In the genomic region with DNA sequence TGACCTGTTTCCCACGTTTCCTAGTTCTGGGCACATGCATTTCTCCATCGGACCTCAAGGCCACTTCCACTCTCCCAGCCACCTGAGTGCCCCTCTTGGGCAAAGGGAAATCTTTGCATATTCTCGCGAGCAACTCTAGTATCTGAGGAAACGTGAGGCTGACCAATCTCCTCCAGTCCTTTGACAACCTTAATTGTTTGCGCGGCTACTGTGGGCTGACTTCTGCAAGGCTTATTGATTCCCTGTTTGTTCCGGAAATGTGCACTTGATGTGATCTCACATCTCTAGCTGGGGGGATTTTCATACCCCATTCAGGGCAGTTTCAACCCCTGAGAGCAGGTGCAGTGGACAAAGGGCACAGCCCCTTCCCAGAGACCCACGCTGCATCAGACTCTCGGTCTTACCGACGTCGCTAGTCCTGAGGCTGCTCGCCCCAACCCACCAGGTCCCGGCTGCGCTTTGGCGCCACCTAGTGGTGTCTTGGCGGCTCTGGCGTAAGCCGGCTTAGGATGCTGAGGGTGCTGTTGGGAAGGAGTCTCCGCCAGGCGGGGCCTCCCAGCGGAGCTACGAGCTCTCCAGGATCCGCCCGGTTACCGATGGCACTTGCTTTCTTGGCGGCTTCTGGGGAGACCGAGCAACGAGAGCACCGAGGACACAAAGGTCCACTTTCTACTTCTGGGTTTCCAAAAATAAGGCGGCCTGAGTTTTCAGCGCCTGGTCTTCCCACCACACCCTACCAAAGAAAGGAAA, we compare ENCODE assay signal across 8 cellular contexts. TPM values are rescaled to one million over a fixed set of nuclear protein-coding genes. Genes with fewer than 3 reads are reported as not detected.
DNase-seq lines count a peak whose midpoint lies in the region; ATAC-seq, FAIRE-seq and TF ChIP-seq lines count a peak whose summit lies in the region.

No MANE protein-coding gene starts in this region.

- peak overlapping the region; percentile 50 for H3K9ac ChIP-seq in NT2/D1 (ENCODE audit: insufficient read length, low read depth)

- peaks cover 22% of the 10 kb centered on the region for H3K27me3 ChIP-seq in NT2/D1 (ENCODE audit: insufficient read depth, insufficient read length)

- intact Hi-C loops in mucosa of descending colon (cut with DNase I, micrococcal nuclease): loop anchor here (5.0 kb wide), 1 partner anchor 90 kb away; no protein-coding TSS in a partner anchor

- FAIRE-seq in D721Med (lab: Jason Lieb, UNC): no peak
- peak; percentile 99 for FAIRE-seq in HTR-8/SVneo (lab: Jason Lieb, UNC)

- TF ChIP-seq CTCF in D721Med (IDR thresholded peaks at IDR 0.05; ENCODE audit: insufficient read depth, missing control alignments) (peak; percentile 98), mucosa of descending colon (IDR thresholded peaks at IDR 0.05) (peak; percentile 99)

- H3K4me1 ChIP-seq in NT2/D1 (ENCODE audit: insufficient read depth, insufficient read length): no peaks in the 10 kb centered on the region
- peaks cover 8% of the 10 kb centered on the region for H3K4me1 ChIP-seq in mucosa of descending colon (ENCODE audit: low read depth)

- H3K9me3 ChIP-seq in NT2/D1 (ENCODE audit: insufficient read depth, low read length): no peaks in the 10 kb centered on the region
- no peaks in the 10 kb centered on the region for H3K9me3 ChIP-seq in mucosa of descending colon

- DNase-seq in D721Med (ENCODE audit: insufficient read length, low spot score): peak; percentile 76
- peak; percentile 95 for DNase-seq in HTR-8/SVneo (ENCODE audit: insufficient read length, low spot score)
- peak; percentile 97 for DNase-seq in NT2/D1 (ENCODE audit: low read depth, low spot score)
- DNase-seq in activated CD8-positive, alpha-beta memory T cell treated with anti-CD3 and anti-CD28 coated beads, Interleukin-2, amount 50 U/mL, for 4 hours: peak; percentile 84
- peak; percentile 93 for DNase-seq in epidermal melanocyte (ENCODE audit: insufficient read length, low spot score)
- peak; percentile 85 to 93 (median 92) for DNase-seq in mucosa of descending colon
- DNase-seq in stimulated activated CD8-positive, alpha-beta memory T cell treated with anti-CD3 and anti-CD28 coated beads, Interleukin-4, amount 100 ng/mL, for 1 hour (ENCODE audit: low read depth in 2 of 2, low spot score in 1 of 2): peak; percentile 70 to 71

- H3K4me3 ChIP-seq in NT2/D1 (ENCODE audit: insufficient read length, low read depth): peak overlapping the region; percentile 26
- no peak overlapping the region for H3K4me3 ChIP-seq in mucosa of descending colon

- no peaks in the 10 kb centered on the region for H3K36me3 ChIP-seq in NT2/D1 (ENCODE audit: insufficient read depth, insufficient read length, low read length)
- H3K36me3 ChIP-seq in mucosa of descending colon (ENCODE audit: low read depth): no peaks in the 10 kb centered on the region

- ATAC-seq in GM21423 (IDR thresholded peaks at IDR 0.05; ENCODE audit: unreplicated experiment) (peak; percentile 91), mucosa of descending colon (peak; percentile 100)

RNA-seq across cellular contexts. Expression of a gene that starts 24.8 kb away (rescaled TPM):
- 10 to 100 TPM; 53.7 to 91.0 (median 60.9) TPM for total RNA-seq in mucosa of descending colon

RNA-seq across cellular contexts. Expression of a gene that starts 36.6 kb away (rescaled TPM):
- 10 to 100 TPM; 19.4 to 52.4 (median 28.8) TPM for total RNA-seq in mucosa of descending colon

RNA-seq across cellular contexts. Expression of a gene that starts 54.9 kb away (rescaled TPM):
- total RNA-seq in mucosa of descending colon: 1 to 10 TPM in 2 of 3 donors, under 1 TPM in 1; 0.96 to 3.6 (median 1.6) TPM
